In genomic region chr2:164066095-164066494, GRCh38 we compare ENCODE assay signal across 1 cellular context.
TF ChIP-seq lines count a peak whose summit lies in the region.

No MANE protein-coding gene starts in this region.

TF ChIP-seq in HEK293, 187 proteins besides CTCF, POLR2A, EP300 and RAD21 (continued from another document):
- no peak for TF ChIP-seq REST (tag by site-specific recombination; IDR thresholded peaks at IDR 0.05)
- no peak for TF ChIP-seq ZNF639 (tag by site-specific recombination; IDR thresholded peaks at IDR 0.05)
- no peak for TF ChIP-seq ZNF544 (tag by site-specific recombination; IDR thresholded peaks at IDR 0.05)
- peak; percentile 66; the same call in 1 of the 2 replicates for TF ChIP-seq ZNF391 (tag by site-specific recombination; IDR thresholded peaks at IDR 0.05; ENCODE audit: borderline replicate concordance, low read depth)
- peak; percentile 71; the same call in 1 of the 2 replicates for TF ChIP-seq ZBTB1 (tag by site-specific recombination; IDR thresholded peaks at IDR 0.05)
- TF ChIP-seq YY1 (tag by site-specific recombination; IDR thresholded peaks at IDR 0.05) = peak; percentile 22; the same call in 1 of the 2 replicates
- TF ChIP-seq ZBTB20 (tag by site-specific recombination; IDR thresholded peaks at IDR 0.05) = no peak
- peak; percentile 42; the same call in 1 of the 2 replicates for TF ChIP-seq ZNF184 (tag by site-specific recombination; IDR thresholded peaks at IDR 0.05)
- no peak for TF ChIP-seq ZNF398 (tag by site-specific recombination; IDR thresholded peaks at IDR 0.05)
- no peak for TF ChIP-seq ZNF645 (tag by site-specific recombination; IDR thresholded peaks at IDR 0.05)
- TF ChIP-seq ZNF704 (tag by site-specific recombination; IDR thresholded peaks at IDR 0.05) = no peak
- 0 out of 2 replicates have a peak, but pooled peaks have one; percentile 12 for TF ChIP-seq TRIM28 (IDR thresholded peaks at IDR 0.05; ENCODE audit: borderline replicate concordance, low read length)
- 0 out of 2 replicates have a peak, but pooled peaks have one; percentile 27 for TF ChIP-seq ZNF660 (tag by site-specific recombination; IDR thresholded peaks at IDR 0.05)
- TF ChIP-seq AEBP2 (tag by site-specific recombination; IDR thresholded peaks at IDR 0.05; ENCODE audit: borderline replicate concordance) = no peak
- peak; percentile 27; the same call in 1 of the 2 replicates for TF ChIP-seq ATF2 (tag by site-specific recombination; IDR thresholded peaks at IDR 0.05; ENCODE audit: low read depth)
- TF ChIP-seq ZNF510 (tag by site-specific recombination; IDR thresholded peaks at IDR 0.05; ENCODE audit: insufficient replicate concordance) = no peak
- TF ChIP-seq KLF10 (tag by site-specific recombination; IDR thresholded peaks at IDR 0.05) = peak; percentile 77
- TF ChIP-seq GLI2 (tag by site-specific recombination; IDR thresholded peaks at IDR 0.05; ENCODE audit: borderline replicate concordance, low read depth) = peak; percentile 81
- peak; percentile 2; the same call in 1 of the 2 replicates for TF ChIP-seq ZNF654 (tag by site-specific recombination; IDR thresholded peaks at IDR 0.05; ENCODE audit: low read depth)
- peak; percentile 87 for TF ChIP-seq ZBTB44 (tag by site-specific recombination; IDR thresholded peaks at IDR 0.05)
- TF ChIP-seq ZNF266 (tag by site-specific recombination; IDR thresholded peaks at IDR 0.05; ENCODE audit: low read depth) = no peak
- peak; percentile 96 for TF ChIP-seq SP7 (tag by site-specific recombination; IDR thresholded peaks at IDR 0.05)
- peak; percentile 88 for TF ChIP-seq PRDM4 (tag by site-specific recombination; IDR thresholded peaks at IDR 0.05)
- TF ChIP-seq BCL11B (tag by site-specific recombination; IDR thresholded peaks at IDR 0.05; ENCODE audit: low read depth) = peak; percentile 80
- peak; percentile 68 for TF ChIP-seq ZIC2 (tag by site-specific recombination; IDR thresholded peaks at IDR 0.05)
- TF ChIP-seq ZEB2 (tag by site-specific recombination; IDR thresholded peaks at IDR 0.05) = peak; percentile 64; the same call in 1 of the 2 replicates
- TF ChIP-seq ZNF366 (tag by site-specific recombination; conservative IDR thresholded peaks at IDR 0.05) = peak; percentile 85
- TF ChIP-seq ZNF423 (tag by site-specific recombination; IDR thresholded peaks at IDR 0.05) = no peak
- TF ChIP-seq ZFHX2 (tag by site-specific recombination; conservative IDR thresholded peaks at IDR 0.05) = no peak
- TF ChIP-seq ZNF302 (tag by site-specific recombination; IDR thresholded peaks at IDR 0.05; ENCODE audit: low read depth) = no peak
- TF ChIP-seq IKZF3 (tag by site-specific recombination; IDR thresholded peaks at IDR 0.05) = peak; percentile 92
- TF ChIP-seq GLIS1 (tag by site-specific recombination; IDR thresholded peaks at IDR 0.05) = peak; percentile 49; the same call in 1 of the 2 replicates
- peak; percentile 30; the same call in 1 of the 2 replicates for TF ChIP-seq ZBTB8A (tag by site-specific recombination; IDR thresholded peaks at IDR 0.05)
- TF ChIP-seq ZNF311 (tag by site-specific recombination; IDR thresholded peaks at IDR 0.05; ENCODE audit: borderline replicate concordance) = no peak
- no peak for TF ChIP-seq KLF16 (tag by site-specific recombination; IDR thresholded peaks at IDR 0.05)
- TF ChIP-seq ZNF404 (tag by site-specific recombination; IDR thresholded peaks at IDR 0.05) = no peak
- TF ChIP-seq ZNF24 (tag by site-specific recombination; IDR thresholded peaks at IDR 0.05) = 0 out of 2 replicates have a peak, but pooled peaks have one; percentile 66
- TF ChIP-seq SALL2 (tag by site-specific recombination; IDR thresholded peaks at IDR 0.05; ENCODE audit: borderline replicate concordance) = no peak
- no peak for TF ChIP-seq ZFP69B (tag by site-specific recombination; IDR thresholded peaks at IDR 0.05)
- peak; percentile 47; the same call in 1 of the 2 replicates for TF ChIP-seq ZNF10 (tag by site-specific recombination; IDR thresholded peaks at IDR 0.05)
- TF ChIP-seq BCL11A (tag by site-specific recombination; IDR thresholded peaks at IDR 0.05; ENCODE audit: low read depth) = peak; percentile 50; the same call in 1 of the 2 replicates
- TF ChIP-seq ZNF549 (tag by site-specific recombination; IDR thresholded peaks at IDR 0.05) = no peak
